ENCODE assay signal across 31 cellular contexts in genomic region chr14:90552465-90553297, GRCh38.
DNase-seq lines count a peak whose midpoint lies in the region; ATAC-seq and TF ChIP-seq lines count a peak whose summit lies in the region.
"Had no signal": no experiment of that assay in that cellular context is flagged by ENCODE, and none has a peak within 500 bp of the region (broad histone marks: within the 10 kb centered on the region; RNA-seq: fewer than 3 reads in every experiment).

No MANE protein-coding gene starts in this region.

- H2AFZ ChIP-seq in H9 (ENCODE audit: low read length), result no peak overlapping the region
- H2AFZ ChIP-seq: hepatocyte had no signal

- no peak overlapping the region for H3K9ac ChIP-seq in H9 (ENCODE audit: extremely low read depth, insufficient read length, low read length)
- H3K9ac ChIP-seq: SK-N-SH had no signal

- intact Hi-C loops in ovary (cut with DNase I) (no loop called here), tibial artery (cut with DNase I; ENCODE audit: low total_unique reads) (no loop called here)

- no peak overlapping the region for H3K56ac ChIP-seq in H9 (ENCODE audit: insufficient read length, low read depth, low read length)

- H2BK20ac ChIP-seq in H9 (ENCODE audit: low read depth, low read length, poor library complexity, severe bottlenecking), result no peak overlapping the region

- H3K9me3 ChIP-seq in H9 (ENCODE audit: control insufficient read depth, low read depth, low read length), result no peaks in the 10 kb centered on the region
- H3K9me3 ChIP-seq in ovary, result no peaks in the 10 kb centered on the region
- H3K9me3 ChIP-seq in tibial artery, result no peaks in the 10 kb centered on the region
- H3K9me3 ChIP-seq: mucosa of descending colon, pancreas, SK-N-SH had no signal

- no peaks in the 10 kb centered on the region for H4K20me1 ChIP-seq in H9 (ENCODE audit: control insufficient read depth, insufficient read depth, insufficient read length)

- no peak overlapping the region for H3K23ac ChIP-seq in H9 (ENCODE audit: insufficient read length, low read depth, low read length)

- H2BK12ac ChIP-seq in H9 (ENCODE audit: insufficient read length, low read depth, low read length), result no peak overlapping the region

- H3T11ph ChIP-seq in H9 (ENCODE audit: low read length), result no peak overlapping the region

- H2AK5ac ChIP-seq in H9 (ENCODE audit: insufficient read length, low read length), result no peak overlapping the region

- no peak overlapping the region for H4K8ac ChIP-seq in H9 (replicated peaks; ENCODE audit: insufficient read length, low read depth, low read length)

- H3K36me3 ChIP-seq in ovary (no peaks in the 10 kb centered on the region), tibial artery (no peaks in the 10 kb centered on the region)
- H3K36me3 ChIP-seq: pancreas had no signal

- DNase-seq in H9 (no peak), ovary (no peak), tibial artery (no peak)
- DNase-seq: ACHN; activated CD4-positive, alpha-beta T cell treated with anti-CD3 and anti-CD28 coated beads, Interleukin-2, amount 50 U/mL, for 4 hours; activated CD8-positive, alpha-beta memory T cell treated with anti-CD3 and anti-CD28 coated beads, Interleukin-2, amount 10 ng/mL, durations not matched to agents 7 days and 5 days; activated gamma-delta T cell treated with Interleukin-2 at 50 U/mL for 16 hours; activated T-cell treated with anti-CD3 and anti-CD28 coated beads, Interleukin-2, amount 50 U/mL, for 4 hours; DMS153; KG1; mammary epithelial cell; MM.1S; mucosa of descending colon; NCI-H1930; NCI-H2171 treated with DMSO at 0.1 percent for 48 hours; NCI-H510A; nephron progenitor cell; SK-N-SH; stimulated activated CD4-positive, alpha-beta T cell treated with anti-CD3 and anti-CD28 coated beads, Interleukin-4, amount 100 ng/mL, for 24 hours; T-helper 17 cell had no signal

- H3K4me1 Mint-ChIP-seq in H9, result peaks cover 15 to 18% of the 10 kb centered on the region in 2 experiments
- H3K4me1 Mint-ChIP-seq: activated CD8-positive, alpha-beta memory T cell treated with anti-CD3 and anti-CD28 coated beads, Interleukin-2, amount 10 ng/mL, durations not matched to agents 7 days and 5 days; B cell; T-helper 17 cell had no signal

- no peak for TF ChIP-seq POLR2A in ovary (IDR thresholded peaks at IDR 0.05)

- no peak overlapping the region for H2BK5ac ChIP-seq in H9 (ENCODE audit: insufficient read length, low read length)

- no peak for TF ChIP-seq EP300 in ovary (IDR thresholded peaks at IDR 0.05)

- no peak overlapping the region for H4K91ac ChIP-seq in H9 (ENCODE audit: insufficient read length, low read depth, low read length)

- no peaks in the 10 kb centered on the region for H3K23me2 ChIP-seq in H9 (ENCODE audit: insufficient read length, low read depth, low read length, poor library complexity, severe bottlenecking)

- no peak overlapping the region for H3K4me3 Mint-ChIP-seq in H9
- H3K4me3 Mint-ChIP-seq: activated CD8-positive, alpha-beta memory T cell treated with anti-CD3 and anti-CD28 coated beads, Interleukin-2, amount 10 ng/mL, durations not matched to agents 7 days and 5 days; activated T-cell treated with anti-CD3 and anti-CD28 coated beads, Interleukin-2, amount 50 U/mL, for 4 hours; B cell; nephron progenitor cell; T-helper 17 cell had no signal

- H2BK15ac ChIP-seq in H9 (ENCODE audit: low read depth, low read length), result no peak overlapping the region

- H2BK120ac ChIP-seq in H9 (ENCODE audit: low read depth, low read length, poor library complexity, severe bottlenecking), result no peak overlapping the region

- H3K79me1 ChIP-seq in H9 (ENCODE audit: insufficient read depth, low read depth, low read length, poor library complexity, severe bottlenecking), result no peaks in the 10 kb centered on the region

- TF ChIP-seq CTCF in H9 (conservative IDR thresholded peaks at IDR 0.05), result no peak
- TF ChIP-seq CTCF in ovary (IDR thresholded peaks at IDR 0.05), result no peak
- no peak for TF ChIP-seq CTCF in tibial artery (IDR thresholded peaks at IDR 0.05)

- peaks cover 2% of the 10 kb centered on the region for H3K27me3 Mint-ChIP-seq in H9 (ENCODE audit: low read depth)
- H3K27me3 Mint-ChIP-seq: activated CD8-positive, alpha-beta memory T cell treated with anti-CD3 and anti-CD28 coated beads, Interleukin-2, amount 10 ng/mL, durations not matched to agents 7 days and 5 days; B cell had no signal

- H3K14ac ChIP-seq in H9 (ENCODE audit: insufficient read depth, low read length), result peak overlapping the region; percentile 19; the same call in 1 of the 2 replicates

- H3K27me3 ChIP-seq in H9 (ENCODE audit: insufficient read depth, low read length), result no peaks in the 10 kb centered on the region
- H3K27me3 ChIP-seq in ovary, result no peaks in the 10 kb centered on the region
- no peaks in the 10 kb centered on the region for H3K27me3 ChIP-seq in tibial artery
- H3K27me3 ChIP-seq: hepatocyte, pancreas had no signal

- H4K5ac ChIP-seq in H9 (ENCODE audit: insufficient read length, low read depth, low read length), result no peak overlapping the region

- ATAC-seq in GM21619 (IDR thresholded peaks at IDR 0.05; ENCODE audit: unreplicated experiment), result no peak
- no peak for ATAC-seq in GM18907 (IDR thresholded peaks at IDR 0.05; ENCODE audit: unreplicated experiment)
- no peak for ATAC-seq in HG02763 (IDR thresholded peaks at IDR 0.05; ENCODE audit: unreplicated experiment)
- ATAC-seq: activated CD4-positive, CD25-positive, alpha-beta regulatory T cell treated with anti-CD3 and anti-CD28 coated beads, Interleukin-2, amount 50 U/mL, for 24 hours; activated CD8-positive, alpha-beta memory T cell treated with anti-CD3 and anti-CD28 coated beads, Interleukin-2, amount 10 ng/mL, durations not matched to agents 7 days and 5 days; activated T-cell treated with anti-CD3 and anti-CD28 coated beads, Interleukin-2, amount 50 U/mL, for 4 hours; GM12878; mucosa of descending colon; pancreas; sciatic nerve; T-helper 17 cell had no signal

- H3K4me1 ChIP-seq in H9 (ENCODE audit: insufficient read depth, low read length), result peaks cover 5% of the 10 kb centered on the region; the same call in 1 of the 2 replicates
- peaks cover 6% of the 10 kb centered on the region for H3K4me1 ChIP-seq in ovary (ENCODE audit: insufficient read depth)
- H3K4me1 ChIP-seq in tibial artery, result peaks cover 0 to 50% (median 41%) of the 10 kb centered on the region in 4 donors
- H3K4me1 ChIP-seq: pancreas had no signal

- WGBS in H9 (ENCODE audit: extremely low coverage, insufficient read length, low lambda C conversion rate), result no CpG with 5 or more reads among the region's 17 CpGs
- 90 to 94% (median 92%) methylated on average over 17 of the region's 17 CpGs for WGBS in ovary, 3 donors

- H3K4me2 ChIP-seq in H9 (ENCODE audit: insufficient read depth, insufficient read length, low read length), result no peak overlapping the region
- H3K4me2 ChIP-seq: hepatocyte had no signal

- H3K4me3 ChIP-seq in ovary (no peak overlapping the region), tibial artery (no peak overlapping the region)
- H3K4me3 ChIP-seq: GM12878, hepatocyte, mucosa of descending colon, pancreas had no signal

- no peak overlapping the region for H3K4ac ChIP-seq in H9 (ENCODE audit: low read depth, low read length)

- peaks cover 5 to 17% (median 5%) of the 10 kb centered on the region in 3 experiments; a peak in 4 of 7 replicates for H3K36me3 Mint-ChIP-seq in H9 (ENCODE audit: insufficient read depth in 1 of 3, low read depth in 3 of 3)
- H3K36me3 Mint-ChIP-seq: activated CD8-positive, alpha-beta memory T cell treated with anti-CD3 and anti-CD28 coated beads, Interleukin-2, amount 10 ng/mL, durations not matched to agents 7 days and 5 days had no signal

- H3K27ac Mint-ChIP-seq in H9, result 0 out of 7 replicates have a peak overlapping the region, but pooled peaks of 1 of the 3 experiments have one; percentile 44
- H3K27ac Mint-ChIP-seq: activated CD8-positive, alpha-beta memory T cell treated with anti-CD3 and anti-CD28 coated beads, Interleukin-2, amount 10 ng/mL, durations not matched to agents 7 days and 5 days; B cell; nephron progenitor cell; T-helper 17 cell had no signal

- H3K9me3 Mint-ChIP-seq in H9, result peaks cover 3 to 7% of the 10 kb centered on the region in 2 experiments; a peak in 3 of 5 replicates
- H3K9me3 Mint-ChIP-seq: activated T-cell treated with anti-CD3 and anti-CD28 coated beads, Interleukin-2, amount 50 U/mL, for 4 hours had no signal

- no peaks in the 10 kb centered on the region for H3K79me2 ChIP-seq in H9 (ENCODE audit: insufficient read depth, low read length)
- H3K79me2 ChIP-seq: hepatocyte had no signal

- H3K27ac ChIP-seq in H9 (ENCODE audit: insufficient read length, low read depth, low read length) (no peak overlapping the region), cingulate gyrus (ENCODE audit: low read depth, low read length) (peak overlapping the region; percentile 95), ovary (peak overlapping the region; percentile 46 to 59), tibial artery (peak overlapping the region; percentile 58 to 80)
- H3K27ac ChIP-seq: hepatocyte, HL-60, pancreas had no signal

- no peak overlapping the region for H3K18ac ChIP-seq in H9 (ENCODE audit: insufficient read length, low read depth, low read length)
